15 cellular contexts compared by ENCODE assay signal in genomic region chr1:167297222-167298214, GRCh38.
DNase-seq lines count a peak whose midpoint lies in the region; ATAC-seq, FAIRE-seq and TF ChIP-seq lines count a peak whose summit lies in the region.
"Had no signal": no experiment of that assay in that cellular context is flagged by ENCODE, and none has a peak within 500 bp of the region (broad histone marks: within the 10 kb centered on the region; RNA-seq: fewer than 3 reads in every experiment).

No MANE protein-coding gene starts in this region.

- H3K36me3 Mint-ChIP-seq in activated CD4-positive, alpha-beta T cell treated with anti-CD3 and anti-CD28 coated beads for 36 hours (ENCODE audit: low read depth) = peaks cover 4% of the 10 kb centered on the region
- H3K36me3 Mint-ChIP-seq: immature natural killer cell had no signal

- H3K9me3 ChIP-seq in Peyer's patch (no peaks in the 10 kb centered on the region), pancreas (no peaks in the 10 kb centered on the region)
- H3K9me3 ChIP-seq: ovary had no signal

- no peak overlapping the region for H3K4me3 ChIP-seq in Peyer's patch
- no peak overlapping the region for H3K4me3 ChIP-seq in fibroblast of the aortic adventitia (ENCODE audit: low read depth, low read length)
- H3K4me3 ChIP-seq in pancreas = no peak overlapping the region
- H3K4me3 ChIP-seq: ovary had no signal

- TF ChIP-seq CTCF in Peyer's patch (IDR thresholded peaks at IDR 0.05) (no peak), fibroblast of the aortic adventitia (IDR thresholded peaks at IDR 0.05; ENCODE audit: insufficient read depth, low read length) (no peak), pancreas (IDR thresholded peaks at IDR 0.05) (no peak)

- H3K4me1 Mint-ChIP-seq in activated CD4-positive, alpha-beta T cell treated with anti-CD3 and anti-CD28 coated beads for 36 hours = peaks cover 9% of the 10 kb centered on the region

- H3K4me3 Mint-ChIP-seq in activated CD4-positive, alpha-beta T cell treated with anti-CD3 and anti-CD28 coated beads for 36 hours = no peak overlapping the region
- H3K4me3 Mint-ChIP-seq: immature natural killer cell had no signal

- H3K4me1 ChIP-seq in Peyer's patch (peaks cover 0 to 9% (median 0%) of the 10 kb centered on the region in 4 donors), pancreas (peaks cover 3 to 32% (median 28%) of the 10 kb centered on the region in 3 donors)

- H3K27me3 ChIP-seq in Peyer's patch = no peaks in the 10 kb centered on the region
- no peaks in the 10 kb centered on the region for H3K27me3 ChIP-seq in pancreas
- H3K27me3 ChIP-seq: ovary had no signal

- H3K27me3 Mint-ChIP-seq in activated CD4-positive, alpha-beta T cell treated with anti-CD3 and anti-CD28 coated beads for 36 hours = no peaks in the 10 kb centered on the region

- H3K27ac ChIP-seq in Peyer's patch = peak overlapping the region in 3 of 4 donors; percentile 39 to 81 (median 74)
- H3K27ac ChIP-seq in pancreas = peak overlapping the region in 2 of 4 donors; percentile 67 to 72
- H3K27ac ChIP-seq: ovary had no signal

- H3K36me3 ChIP-seq in Peyer's patch (no peaks in the 10 kb centered on the region), pancreas (no peaks in the 10 kb centered on the region)
- H3K36me3 ChIP-seq: ovary had no signal

- peaks cover 1% of the 10 kb centered on the region for H3K9me3 Mint-ChIP-seq in activated CD4-positive, alpha-beta T cell treated with anti-CD3 and anti-CD28 coated beads for 36 hours (ENCODE audit: low read depth)
- H3K9me3 Mint-ChIP-seq: immature natural killer cell had no signal

- no peak for TF ChIP-seq POLR2A in Peyer's patch (IDR thresholded peaks at IDR 0.05)

- FAIRE-seq in pancreas (lab: Jason Lieb, UNC) = no peak

- ATAC-seq in pancreas (peak; percentile 78 to 96 (median 95)), GM19467 (IDR thresholded peaks at IDR 0.05; ENCODE audit: unreplicated experiment) (no peak)
- ATAC-seq in activated CD4-positive, alpha-beta T cell treated with anti-CD3 and anti-CD28 coated beads for 36 hours = no peak
- ATAC-seq: PC-3 had no signal

- CTCF ChIA-PET in activated CD4-positive, alpha-beta T cell treated with anti-CD3 and anti-CD28 coated beads for 36 hours (lab: Charles Lee) = interaction anchor here (0.6 to 1.2 kb wide), 3 partner anchors 58 to 352 kb away, joined by 3 to 4 read pairs (median 4); no protein-coding TSS in a partner anchor

- POLR2A ChIA-PET in activated CD4-positive, alpha-beta T cell treated with anti-CD3 and anti-CD28 coated beads for 36 hours (lab: Charles Lee) = no interaction called here

- H3K27ac Mint-ChIP-seq in activated CD4-positive, alpha-beta T cell treated with anti-CD3 and anti-CD28 coated beads for 36 hours = no peak overlapping the region
- H3K27ac Mint-ChIP-seq: immature natural killer cell had no signal

- 35 to 39% methylated on average over 4 of the region's 4 CpGs for WGBS in pancreas, 2 donors

- intact Hi-C loops in pancreas (cut with DNase I) = no loop called here
- intact Hi-C loops in activated CD4-positive, alpha-beta T cell treated with anti-CD3 and anti-CD28 coated beads for 36 hours (cut with DNase I, micrococcal nuclease) = no loop called here

- peak; percentile 79 for DNase-seq in GF-D8 (lab: John Stamatoyannopoulos, UW)
- peak in 1 of 3 donors; percentile 80 for DNase-seq in Peyer's patch
- DNase-seq in fibroblast of the aortic adventitia (ENCODE audit: low read depth) = peak; percentile 34
- peak in 3 of 6 donors; percentile 18 to 52 (median 22) for DNase-seq in pancreas
- no peak for DNase-seq in GOT3 (lab: John Stamatoyannopoulos, UW)
- no peak for DNase-seq in DMS79 (lab: John Stamatoyannopoulos, UW)
- DNase-seq in activated CD4-positive, alpha-beta T cell treated with anti-CD3 and anti-CD28 coated beads for 36 hours = no peak
- DNase-seq: activated CD4-positive, alpha-beta T cell treated with anti-CD3 and anti-CD28 coated beads for 1 hour; activated effector memory CD4-positive, alpha-beta T cell treated with anti-CD3 and anti-CD28 coated beads, Interleukin-2, amount 50 U/mL, for 16 hours; effector memory CD4-positive, alpha-beta T cell; immature natural killer cell; NCI-H1105; ovary; PC-3 had no signal

Comparison
In these comparisons a context has a peak if more than half of its experiments do, and no peak if none do; other contexts are left out.
1. DNase-seq: peak in GF-D8 (single experiment) and fibroblast of the aortic adventitia (single experiment); none in GOT3 (single experiment), DMS79 (single experiment) and activated CD4-positive, alpha-beta T cell treated with anti-CD3 and anti-CD28 coated beads for 36 hours (single experiment).
2. ATAC-seq: peak in pancreas (4 of 4); none in activated CD4-positive, alpha-beta T cell treated with anti-CD3 and anti-CD28 coated beads for 36 hours (single experiment) and GM19467 (single experiment).